In the genomic region with DNA sequence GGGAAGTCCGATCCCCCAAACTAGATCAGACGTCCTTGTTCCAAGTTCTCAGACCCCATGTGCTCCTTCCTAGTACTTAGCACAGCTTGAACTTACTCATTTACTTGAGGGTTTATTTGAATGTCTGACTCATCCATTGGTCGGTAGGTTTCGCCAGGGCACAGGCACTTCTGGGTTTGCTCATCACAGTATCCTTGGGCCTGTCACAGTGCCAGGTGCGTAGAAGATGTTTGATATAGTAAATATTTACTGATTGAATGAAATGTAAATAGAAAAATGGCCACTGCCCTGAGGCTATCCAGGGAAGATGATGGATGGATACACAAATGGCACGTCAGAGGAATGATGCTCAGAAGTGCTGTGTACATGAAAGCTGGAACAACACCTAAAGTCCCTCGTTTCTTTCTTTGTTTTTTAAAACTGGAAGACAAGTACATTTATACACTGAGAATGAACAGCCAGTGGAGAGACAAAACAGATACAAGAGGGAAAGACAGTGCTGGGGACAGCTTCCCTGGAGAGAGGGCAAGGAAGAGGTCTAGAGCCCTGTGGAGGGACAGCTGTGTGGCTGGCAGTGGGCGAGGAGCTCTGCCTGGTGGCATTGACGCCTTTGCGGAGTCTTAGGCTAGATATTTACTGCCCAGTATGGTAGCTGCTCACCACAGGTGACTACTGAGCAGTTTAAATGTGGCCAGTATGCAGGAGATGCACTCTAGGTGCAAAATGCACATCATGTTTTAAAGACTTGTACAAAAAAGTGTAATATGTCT, we compare ENCODE assay signal across 18 cellular contexts.
A peak's percentile ranks its signal among the peaks of the same experiment; 100 is the strongest.
DNase-seq lines count a peak whose midpoint lies in the region; ATAC-seq and TF ChIP-seq lines count a peak whose summit lies in the region.
"Had no signal": no experiment of that assay in that cellular context is flagged by ENCODE, and none has a peak within 500 bp of the region (broad histone marks: within the 10 kb centered on the region; RNA-seq: fewer than 3 reads in every experiment).

No MANE protein-coding gene starts in this region.

- ATAC-seq in stimulated activated effector memory CD8-positive, alpha-beta T cell treated with anti-CD3 and anti-CD28 coated beads, Interleukin-12 subunit alpha, Interleukin-12 subunit beta, amount 100 ng/mL, for 72 hours: peak; percentile 84
- no peak for ATAC-seq in HG03097 (IDR thresholded peaks at IDR 0.05; ENCODE audit: low FRiP score, unreplicated experiment)
- ATAC-seq: heart right ventricle had no signal

- peaks cover 5% of the 10 kb centered on the region for H3K9me3 Mint-ChIP-seq in stimulated activated effector memory CD8-positive, alpha-beta T cell treated with anti-CD3 and anti-CD28 coated beads, Interleukin-12 subunit alpha, Interleukin-12 subunit beta, amount 100 ng/mL, for 72 hours

- no peak overlapping the region for H3K4me3 Mint-ChIP-seq in stimulated activated effector memory CD8-positive, alpha-beta T cell treated with anti-CD3 and anti-CD28 coated beads, Interleukin-12 subunit alpha, Interleukin-12 subunit beta, amount 100 ng/mL, for 72 hours
- H3K4me3 Mint-ChIP-seq: endodermal cell, neural crest cell, type B pancreatic cell had no signal

- peak overlapping the region; percentile 49 for H3K27ac ChIP-seq in VCaP
- H3K27ac ChIP-seq: brain microvascular endothelial cell, heart right ventricle, left ventricle myocardium inferior, skin epidermis had no signal

- no peak for TF ChIP-seq CTCF in VCaP (conservative IDR thresholded peaks at IDR 0.05)

- peak; percentile 60 for DNase-seq in SIG-M5 treated with dmso at 0.1 percent for 504 hours (lab: John Stamatoyannopoulos, UW; ENCODE audit: unreplicated experiment)
- no peak for DNase-seq in SIG-M5 (lab: John Stamatoyannopoulos, UW)
- DNase-seq in NCI-H2081 (lab: John Stamatoyannopoulos, UW): peak; percentile 45 to 61
- no peak for DNase-seq in stimulated activated effector memory CD8-positive, alpha-beta T cell treated with anti-CD3 and anti-CD28 coated beads, Interleukin-12 subunit alpha, Interleukin-12 subunit beta, amount 100 ng/mL, for 72 hours (ENCODE audit: low spot score in 2 of 2)
- DNase-seq in stimulated activated naive CD4-positive, alpha-beta T cell (lab: John Stamatoyannopoulos, UW): no peak
- no peak for DNase-seq in NK-92 treated with Interleukin-12 subunit alpha and Interleukin-12 subunit beta, amount 100 ng/mL, for 24 hours (lab: John Stamatoyannopoulos, UW)
- DNase-seq: ACHN; activated CD4-positive, CD25-positive, alpha-beta regulatory T cell treated with anti-CD3 and anti-CD28 coated beads, Interleukin-2, amount 50 U/mL, for 72 hours; brain microvascular endothelial cell; endodermal cell; heart right ventricle; left ventricle myocardium inferior; NCI-H1436 had no signal

- no peaks in the 10 kb centered on the region for H3K36me3 Mint-ChIP-seq in stimulated activated effector memory CD8-positive, alpha-beta T cell treated with anti-CD3 and anti-CD28 coated beads, Interleukin-12 subunit alpha, Interleukin-12 subunit beta, amount 100 ng/mL, for 72 hours
- H3K36me3 Mint-ChIP-seq: type B pancreatic cell had no signal

- no peak overlapping the region for H3K27ac Mint-ChIP-seq in stimulated activated effector memory CD8-positive, alpha-beta T cell treated with anti-CD3 and anti-CD28 coated beads, Interleukin-12 subunit alpha, Interleukin-12 subunit beta, amount 100 ng/mL, for 72 hours
- H3K27ac Mint-ChIP-seq: endodermal cell, type B pancreatic cell had no signal

- peaks cover 5% of the 10 kb centered on the region for H3K4me1 Mint-ChIP-seq in stimulated activated effector memory CD8-positive, alpha-beta T cell treated with anti-CD3 and anti-CD28 coated beads, Interleukin-12 subunit alpha, Interleukin-12 subunit beta, amount 100 ng/mL, for 72 hours
- H3K4me1 Mint-ChIP-seq: endodermal cell, neural crest cell had no signal

Comparison
In these comparisons a context has a peak if more than half of its experiments do, and no peak if none do; other contexts are left out.
1. DNase-seq: peak in SIG-M5 treated with dmso at 0.1 percent for 504 hours (single experiment) and NCI-H2081 (2 of 2); none in SIG-M5 (single experiment), stimulated activated effector memory CD8-positive, alpha-beta T cell treated with anti-CD3 and anti-CD28 coated beads, Interleukin-12 subunit alpha, Interleukin-12 subunit beta, amount 100 ng/mL, for 72 hours (0 of 2), stimulated activated naive CD4-positive, alpha-beta T cell (0 of 6) and NK-92 treated with Interleukin-12 subunit alpha and Interleukin-12 subunit beta, amount 100 ng/mL, for 24 hours (single experiment).